8 cellular contexts compared by ENCODE assay signal in the genomic region with DNA sequence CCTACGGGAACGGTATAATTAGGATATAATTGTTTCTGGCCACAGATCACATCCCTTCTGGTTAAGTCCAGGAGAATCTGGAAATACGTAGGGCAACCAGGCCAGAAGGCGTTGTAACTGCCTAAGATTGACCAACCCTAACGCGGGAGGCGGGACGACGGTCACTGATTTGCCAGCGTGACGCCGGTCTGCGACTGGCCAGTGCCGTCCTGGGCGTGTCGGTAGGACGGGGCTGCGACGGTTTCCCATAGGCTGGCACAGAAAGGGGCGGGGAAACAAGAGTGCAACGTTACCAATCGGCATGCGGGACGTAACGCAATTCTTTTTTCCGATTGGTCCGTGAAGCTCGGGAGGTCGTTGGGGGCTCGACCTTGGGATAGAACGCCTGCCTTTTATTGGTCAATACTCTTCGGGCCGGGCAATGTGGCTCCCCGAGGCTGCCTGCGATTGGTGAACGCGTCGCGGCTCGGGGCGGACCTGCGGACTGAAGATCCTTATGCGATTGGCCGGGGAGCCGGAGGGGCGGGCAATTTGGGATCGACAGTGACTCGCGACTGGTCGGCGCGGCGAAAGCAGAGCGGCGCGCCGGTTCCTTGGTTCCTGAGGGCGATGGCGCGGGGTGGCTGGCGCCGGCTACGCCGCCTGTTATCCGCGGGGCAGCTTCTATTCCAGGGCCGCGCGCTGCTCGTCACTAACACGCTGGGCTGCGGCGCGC. TPM values are rescaled to one million over a fixed set of nuclear protein-coding genes. Genes with fewer than 3 reads are reported as not detected.
DNase-seq lines count a peak whose midpoint lies in the region; ATAC-seq, FAIRE-seq and TF ChIP-seq lines count a peak whose summit lies in the region.

TSS of gene MPV17L2 (plus strand) at position 546 of the 715 bp plus-strand sequence. CDS start at position 610, 64 bp downstream.

- peak within 1 kb of the TSS; percentile 71; the same call in 1 of the 2 replicates for H3K18ac ChIP-seq in H1 (ENCODE audit: extremely low read depth, low read length)

- POLR2A ChIA-PET in H1 (lab: Charles Lee; ENCODE audit: partially characterized antibody), result interaction anchor here (0.7 to 5.8 kb wide), 10 partner anchors 11 to 199 kb away, joined by 3 to 38 read pairs (median 3); partner anchors contain the start of genes IFI30, JUND and RAB3A

- no peaks in the 10 kb centered on the region for H3K9me3 Mint-ChIP-seq in activated CD8-positive, alpha-beta memory T cell treated with anti-CD3 and anti-CD28 coated beads, Interleukin-2, amount 10 ng/mL, durations not matched to agents 7 days and 5 days (ENCODE audit: low read depth)
- no peaks in the 10 kb centered on the region for H3K9me3 Mint-ChIP-seq in memory B cell

- TF ChIP-seq POLR2A in H1 (IDR thresholded peaks at IDR 0.05; ENCODE audit: control extremely low read depth in 1 of 2, low read depth in 2 of 2, low read length in 2 of 2), result peak in 1 of 2 experiments; percentile 69; a peak in 2 of 3 replicates

- peak within 1 kb of the TSS; percentile 85; the same call in 1 of the 2 replicates for H2BK5ac ChIP-seq in H1 (ENCODE audit: low read depth, low read length)

- WGBS in H1 (ENCODE audit: extremely low coverage in 1 of 2, insufficient coverage in 1 of 2, insufficient read length in 1 of 2, insufficient replicate concordance in 2 of 2, low coverage in 1 of 2, low lambda C conversion rate in 2 of 2, missing lambda C conversion rate in 1 of 2), 2 experiments, result 1% methylated on average over 57 of the region's 74 CpGs; no CpG with 5 or more reads in 1 of the 2 experiments

- H3K23ac ChIP-seq in H1 (ENCODE audit: insufficient read length), result no peak within 1 kb of the TSS

- no peak within 1 kb of the TSS for H2BK12ac ChIP-seq in H1 (ENCODE audit: low read depth, low read length)

- CTCF ChIA-PET in activated CD8-positive, alpha-beta memory T cell treated with anti-CD3 and anti-CD28 coated beads, Interleukin-2, amount 10 ng/mL, durations not matched to agents 7 days and 5 days (lab: Charles Lee), result interaction anchor here (0.7 to 4.7 kb wide), 21 partner anchors 12 to 236 kb away, joined by 3 to 50 read pairs (median 4); partner anchors contain the start of genes IFI30, LSM4 and RAB3A
- CTCF ChIA-PET in H1 (lab: Charles Lee; ENCODE audit: partially characterized antibody), result interaction anchor here (0.6 to 2.8 kb wide), 12 partner anchors 11 to 80 kb away, joined by 3 to 20 read pairs (median 4); a partner anchor contains a TSS

- H4K8ac ChIP-seq in H1 (ENCODE audit: extremely low read depth, insufficient read depth, low read length), result peak within 1 kb of the TSS; percentile 72; the same call in 1 of the 2 replicates

- peaks cover 28% of the 10 kb centered on the region for H3K4me1 Mint-ChIP-seq in activated CD8-positive, alpha-beta memory T cell treated with anti-CD3 and anti-CD28 coated beads, Interleukin-2, amount 10 ng/mL, durations not matched to agents 7 days and 5 days
- H3K4me1 Mint-ChIP-seq in memory B cell, result peaks cover 15% of the 10 kb centered on the region

- H3K79me2 ChIP-seq in H1 (ENCODE audit: control insufficient read depth in 1 of 2, insufficient read depth in 2 of 2, low read length in 2 of 2), result peaks cover 0 to 4% of the 10 kb centered on the region in 2 experiments; a peak in 1 of 4 replicates

- peaks cover 10% of the 10 kb centered on the region for H3K23me2 ChIP-seq in H1 (ENCODE audit: low read depth, low read length)

- H2AK5ac ChIP-seq in H1 (ENCODE audit: low read depth, low read length), result no peak within 1 kb of the TSS

- peak; percentile 99 for FAIRE-seq in HTR-8/SVneo (lab: Jason Lieb, UNC)
- FAIRE-seq in H1 (lab: Jason Lieb, UNC), result peak; percentile 99

- TF ChIP-seq CTCF in H1 (IDR thresholded peaks at IDR 0.05; ENCODE audit: control extremely low read depth in 1 of 3, insufficient read depth in 1 of 3, low read depth in 1 of 3, low read length in 3 of 3), result no peak

- H3K27me3 Mint-ChIP-seq in activated CD8-positive, alpha-beta memory T cell treated with anti-CD3 and anti-CD28 coated beads, Interleukin-2, amount 10 ng/mL, durations not matched to agents 7 days and 5 days, result peaks cover 3% of the 10 kb centered on the region
- no peaks in the 10 kb centered on the region for H3K27me3 Mint-ChIP-seq in memory B cell

- no peak for TF ChIP-seq EP300 in H1 (IDR thresholded peaks at IDR 0.05; ENCODE audit: borderline replicate concordance in 1 of 2, low read depth in 2 of 2, low read length in 2 of 2)

- H3K56ac ChIP-seq in H1 (replicated peaks; ENCODE audit: insufficient read length, low read depth, low read length), result peak within 1 kb of the TSS; percentile 16

- peak; percentile 100 for DNase-seq in COLO668 (lab: John Stamatoyannopoulos, UW; ENCODE audit: unreplicated experiment)
- peak; percentile 99 for DNase-seq in HTR-8/SVneo (ENCODE audit: insufficient read length, low spot score)
- DNase-seq in NOMO-1 treated with dmso at 0.1 percent for 144 hours (lab: John Stamatoyannopoulos, UW; ENCODE audit: unreplicated experiment), result peak; percentile 99
- DNase-seq in activated CD8-positive, alpha-beta memory T cell treated with anti-CD3 and anti-CD28 coated beads, Interleukin-2, amount 10 ng/mL, durations not matched to agents 7 days and 5 days, result peak; percentile 100
- peak; percentile 95 to 99 for DNase-seq in H1 (ENCODE audit: low read depth in 1 of 2, low spot score in 2 of 2)
- DNase-seq in memory B cell (ENCODE audit: low spot score in 2 of 2), result peak; percentile 86 to 95
- DNase-seq in stimulated activated CD8-positive, alpha-beta memory T cell treated with anti-CD3 and anti-CD28 coated beads, Interleukin-12 subunit alpha, Interleukin-12 subunit beta, amount 100 ng/mL, for 24 hours (ENCODE audit: extremely low read depth), result peak; percentile 97

- no peaks in the 10 kb centered on the region for H3K27me3 ChIP-seq in H1 (replicated peaks in 1 of 4; ENCODE audit: control insufficient read depth in 3 of 4, extremely low read depth in 1 of 4, insufficient read depth in 3 of 4, low read length in 3 of 4)

- peak within 1 kb of the TSS; percentile 93 for H3K27ac Mint-ChIP-seq in activated CD8-positive, alpha-beta memory T cell treated with anti-CD3 and anti-CD28 coated beads, Interleukin-2, amount 10 ng/mL, durations not matched to agents 7 days and 5 days
- peak within 1 kb of the TSS; percentile 91 for H3K27ac Mint-ChIP-seq in memory B cell

- ATAC-seq in GM21367 (IDR thresholded peaks at IDR 0.05; ENCODE audit: unreplicated experiment) (peak; percentile 66), memory B cell (ENCODE audit: low read depth) (peak; percentile 79)
- peak; percentile 94 for ATAC-seq in activated CD8-positive, alpha-beta memory T cell treated with anti-CD3 and anti-CD28 coated beads, Interleukin-2, amount 10 ng/mL, durations not matched to agents 7 days and 5 days

- peaks cover 5 to 12% (median 8%) of the 10 kb centered on the region in 4 experiments for H3K4me1 ChIP-seq in H1 (replicated peaks in 1 of 4; ENCODE audit: control insufficient read depth in 3 of 4, insufficient read depth in 4 of 4, low read length in 3 of 4)

- peak within 1 kb of the TSS; percentile 58 to 79 (median 69) for H3K9ac ChIP-seq in H1 (replicated peaks in 1 of 4; ENCODE audit: extremely low read depth in 1 of 4, low read depth in 3 of 4, low read length in 3 of 4)

- no peak within 1 kb of the TSS for H2BK120ac ChIP-seq in H1 (replicated peaks; ENCODE audit: low read depth, low read length)

- peak within 1 kb of the TSS; percentile 82 for H3K4me3 Mint-ChIP-seq in activated CD8-positive, alpha-beta memory T cell treated with anti-CD3 and anti-CD28 coated beads, Interleukin-2, amount 10 ng/mL, durations not matched to agents 7 days and 5 days
- H3K4me3 Mint-ChIP-seq in memory B cell, result peak within 1 kb of the TSS; percentile 77

- H2AFZ ChIP-seq in H1 (ENCODE audit: low read length), result no peak within 1 kb of the TSS

- H3K4me3 ChIP-seq in H1 (ENCODE audit: extremely low read depth in 1 of 4, insufficient read depth in 2 of 4, low read depth in 3 of 4, low read length in 4 of 4), result peak within 1 kb of the TSS; percentile 82 to 96 (median 89)

- peak within 1 kb of the TSS; percentile 7 for H4K5ac ChIP-seq in H1 (ENCODE audit: insufficient read length, low read depth, low read length)

- H2BK20ac ChIP-seq in H1 (ENCODE audit: low read length), result no peak within 1 kb of the TSS

- no peak within 1 kb of the TSS for H3K14ac ChIP-seq in H1 (ENCODE audit: insufficient read length)

- no peak within 1 kb of the TSS for H3K4ac ChIP-seq in H1 (replicated peaks; ENCODE audit: insufficient read length, low read depth, low read length)

- TF ChIP-seq RAD21 in H1 (IDR thresholded peaks at IDR 0.05 in 1 of 2, conservative IDR thresholded peaks at IDR 0.05 in 1 of 2; ENCODE audit: low read depth in 2 of 2, low read length in 2 of 2), result no peak

- H3K9me3 ChIP-seq in H1 (ENCODE audit: insufficient read depth in 2 of 2, low read depth in 1 of 2, low read length in 1 of 2), result no peaks in the 10 kb centered on the region

- H3K36me3 ChIP-seq in H1 (ENCODE audit: control insufficient read depth in 2 of 4, insufficient read depth in 4 of 4, low read length in 3 of 4), result peaks cover 3 to 21% (median 6%) of the 10 kb centered on the region in 4 experiments; a peak in 6 of 8 replicates

- peaks cover 1% of the 10 kb centered on the region for H3K36me3 Mint-ChIP-seq in activated CD8-positive, alpha-beta memory T cell treated with anti-CD3 and anti-CD28 coated beads, Interleukin-2, amount 10 ng/mL, durations not matched to agents 7 days and 5 days
- peaks cover 3% of the 10 kb centered on the region for H3K36me3 Mint-ChIP-seq in memory B cell

- peaks cover 3 to 19% of the 10 kb centered on the region in 2 experiments for H4K20me1 ChIP-seq in H1 (replicated peaks in 1 of 2; ENCODE audit: control insufficient read depth in 1 of 2, insufficient read depth in 2 of 2, low read length in 2 of 2)

- H4K91ac ChIP-seq in H1 (replicated peaks; ENCODE audit: insufficient read length, low read length), result no peak within 1 kb of the TSS

- H2BK15ac ChIP-seq in H1 (ENCODE audit: low read length), result no peak within 1 kb of the TSS

- peaks cover 6% of the 10 kb centered on the region; the same call in 1 of the 2 replicates for H3K79me1 ChIP-seq in H1 (ENCODE audit: low read depth, low read length)

- peak within 1 kb of the TSS; percentile 93 to 94 for H3K4me2 ChIP-seq in H1 (ENCODE audit: insufficient read depth in 1 of 2, low read depth in 2 of 2, low read length in 2 of 2)

- peak within 1 kb of the TSS; percentile 60 for H3K27ac ChIP-seq in H1 (ENCODE audit: low read depth, low read length)

RNA-seq across cellular contexts. Expression of gene MPV17L2, which starts in this region (rescaled TPM):
- total RNA-seq in activated CD8-positive, alpha-beta memory T cell treated with anti-CD3 and anti-CD28 coated beads, Interleukin-2, amount 10 ng/mL, durations not matched to agents 7 days and 5 days, result 10 to 100 TPM in 1 of 2 experiments, 1 to 10 TPM in 1; 8.2 to 12.9 TPM
- total RNA-seq in H1 (2021; fragmentation: NEBNext Ultra II Directional; extraction: Animal tissue kit (Norgen Biotek cat#: 25700)), result 24.2 and 28.6 TPM in 2 replicates
- 80.1 and 82.6 TPM in 2 replicates for polyA plus RNA-seq in H1 (2011; rRNA removed)
- polyA plus RNA-seq in H1 (2011; cell fraction: cytosol; rRNA removed), result 52.7 TPM
- polyA plus RNA-seq in H1 (2011; cell fraction: nucleus; rRNA removed), result 45.3 TPM
- 29.4 to 37.4 TPM (median 36.6 TPM) in 4 replicates for polyA plus RNA-seq in H1 (2012, experiment 1 of 2)
- polyA plus RNA-seq in H1 (2012, experiment 2 of 2), result 48.3 TPM
- polyA plus RNA-seq in H1 (2013, experiment 1 of 2), result 41.2 TPM
- polyA plus RNA-seq in H1 (2013, experiment 2 of 2), result 42.3 TPM
- 31.0 and 44.7 TPM in 2 replicates for polyA minus RNA-seq in H1 (2011; rRNA and poly(A)+ RNA removed)
- polyA minus RNA-seq in H1 (2011; cell fraction: cytosol; rRNA and poly(A)+ RNA removed), result 16.7 TPM
- 12.7 TPM for polyA minus RNA-seq in H1 (2011; cell fraction: nucleus; rRNA and poly(A)+ RNA removed)

Comparison
In these comparisons a context has a peak if more than half of its experiments do, and no peak if none do; other contexts are left out.
1. Peak in every context shown above with its lines: DNase-seq, ATAC-seq, H3K4me3 ChIP-seq and H3K27ac ChIP-seq.